ENCODE assay signal across 16 cellular contexts in genomic region chr17:69166957-69167356, GRCh38. TPM values are rescaled to one million over a fixed set of nuclear protein-coding genes. Genes with fewer than 3 reads are reported as not detected.
DNase-seq lines count a peak whose midpoint lies in the region; ATAC-seq and TF ChIP-seq lines count a peak whose summit lies in the region.
"Had no signal": no experiment of that assay in that cellular context is flagged by ENCODE, and none has a peak within 500 bp of the region (broad histone marks: within the 10 kb centered on the region; RNA-seq: fewer than 3 reads in every experiment).

No MANE protein-coding gene starts in this region.

- no peaks in the 10 kb centered on the region for H3K27me3 Mint-ChIP-seq in dendritic cell treated with granulocyte-macrophage colony-stimulating factor and Interleukin-4, amounts not matched to agents 40 ng/mL and 50 ng/mL, for 4 days
- H3K27me3 Mint-ChIP-seq: B cell; CD4-positive, alpha-beta T cell had no signal

- no peak overlapping the region for H3K4me3 Mint-ChIP-seq in dendritic cell treated with granulocyte-macrophage colony-stimulating factor and Interleukin-4, amounts not matched to agents 40 ng/mL and 50 ng/mL, for 4 days
- H3K4me3 Mint-ChIP-seq: B cell; CD4-positive, alpha-beta T cell; CD8-positive, alpha-beta T cell had no signal

- H3K4me3 ChIP-seq in fibroblast of the aortic adventitia (ENCODE audit: low read depth, low read length), result no peak overlapping the region
- H3K4me3 ChIP-seq: A549; BLaER1 treated with 17β-estradiol and CSF1 and Interleukin-3, amounts not matched to agents 10 nM and 100 nM had no signal

- H3K27ac Mint-ChIP-seq in dendritic cell treated with granulocyte-macrophage colony-stimulating factor and Interleukin-4, amounts not matched to agents 40 ng/mL and 50 ng/mL, for 4 days, result peak overlapping the region; percentile 18
- H3K27ac Mint-ChIP-seq: B cell; CD4-positive, alpha-beta T cell; CD8-positive, alpha-beta T cell had no signal

- H3K36me3 Mint-ChIP-seq in dendritic cell treated with granulocyte-macrophage colony-stimulating factor and Interleukin-4, amounts not matched to agents 40 ng/mL and 50 ng/mL, for 4 days (ENCODE audit: low read depth), result peaks cover 64% of the 10 kb centered on the region
- H3K36me3 Mint-ChIP-seq: CD8-positive, alpha-beta T cell had no signal

- ATAC-seq in sciatic nerve (peak; percentile 44), GM21423 (IDR thresholded peaks at IDR 0.05; ENCODE audit: unreplicated experiment) (no peak), HG03196 (IDR thresholded peaks at IDR 0.05; ENCODE audit: unreplicated experiment) (no peak)
- ATAC-seq: A549; CD8-positive, alpha-beta T cell had no signal

- peaks cover 26% of the 10 kb centered on the region for H3K4me1 Mint-ChIP-seq in dendritic cell treated with granulocyte-macrophage colony-stimulating factor and Interleukin-4, amounts not matched to agents 40 ng/mL and 50 ng/mL, for 4 days (ENCODE audit: low read depth)

- intact Hi-C loops in dendritic cell treated with granulocyte-macrophage colony-stimulating factor and Interleukin-4, amounts not matched to agents 40 ng/mL and 50 ng/mL, for 4 days (cut with micrococcal nuclease), result no loop called here
- intact Hi-C loops in sciatic nerve (cut with DNase I), result no loop called here

- no peak for TF ChIP-seq CTCF in fibroblast of the aortic adventitia (IDR thresholded peaks at IDR 0.05; ENCODE audit: insufficient read depth, low read length)

- peak; percentile 23 for DNase-seq in fibroblast of the aortic adventitia (ENCODE audit: low read depth)
- DNase-seq in sciatic nerve (ENCODE audit: low spot score), result no peak
- DNase-seq: AML-193; Caco-2; Calu3; CD4-positive, alpha-beta T cell; CD8-positive, alpha-beta T cell; DMS79 treated with DMSO at 0.1 percent for 48 hours; GF-D8 had no signal

- peaks cover 56% of the 10 kb centered on the region for H3K9me3 Mint-ChIP-seq in dendritic cell treated with granulocyte-macrophage colony-stimulating factor and Interleukin-4, amounts not matched to agents 40 ng/mL and 50 ng/mL, for 4 days
- H3K9me3 Mint-ChIP-seq: CD4-positive, alpha-beta T cell; CD8-positive, alpha-beta T cell had no signal

RNA-seq across cellular contexts. Expression of gene ABCA6, which starts 25.3 kb away (rescaled TPM):
- total RNA-seq in fibroblast of the aortic adventitia (ENCODE audit: low replicate concordance), result 192 and 340 TPM in 2 replicates
- total RNA-seq in sciatic nerve, result 225 TPM
- total RNA-seq: A172, Calu3 had no signal
